1 cellular context compared by ENCODE assay signal in the genomic region with DNA sequence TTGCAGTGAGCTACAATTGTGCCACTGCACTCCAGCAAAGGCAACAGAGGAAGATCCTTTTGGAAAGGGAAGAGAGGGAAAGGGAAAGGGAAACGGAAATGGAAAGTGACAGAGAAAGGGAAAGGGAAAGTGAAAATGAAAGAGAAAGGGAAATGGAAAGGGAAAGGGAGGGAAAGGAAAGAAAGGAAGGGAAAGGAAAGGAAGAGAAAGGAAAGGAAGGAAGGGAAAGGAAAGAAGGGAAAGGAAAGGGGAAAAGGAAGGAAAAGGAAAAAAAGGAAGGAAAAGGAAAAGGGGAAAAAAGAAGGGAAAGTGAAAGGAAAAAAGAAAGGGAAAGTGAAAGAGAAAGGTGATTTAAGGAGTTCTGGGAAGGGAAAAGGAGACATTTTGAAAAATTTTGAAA.
TF ChIP-seq lines count a peak whose summit lies in the region.

No MANE protein-coding gene starts in this region.

TF ChIP-seq in K562, 482 proteins besides CTCF, POLR2A, EP300 and RAD21 (continued from another document and continues in another):
- TF ChIP-seq, protein P1, sequence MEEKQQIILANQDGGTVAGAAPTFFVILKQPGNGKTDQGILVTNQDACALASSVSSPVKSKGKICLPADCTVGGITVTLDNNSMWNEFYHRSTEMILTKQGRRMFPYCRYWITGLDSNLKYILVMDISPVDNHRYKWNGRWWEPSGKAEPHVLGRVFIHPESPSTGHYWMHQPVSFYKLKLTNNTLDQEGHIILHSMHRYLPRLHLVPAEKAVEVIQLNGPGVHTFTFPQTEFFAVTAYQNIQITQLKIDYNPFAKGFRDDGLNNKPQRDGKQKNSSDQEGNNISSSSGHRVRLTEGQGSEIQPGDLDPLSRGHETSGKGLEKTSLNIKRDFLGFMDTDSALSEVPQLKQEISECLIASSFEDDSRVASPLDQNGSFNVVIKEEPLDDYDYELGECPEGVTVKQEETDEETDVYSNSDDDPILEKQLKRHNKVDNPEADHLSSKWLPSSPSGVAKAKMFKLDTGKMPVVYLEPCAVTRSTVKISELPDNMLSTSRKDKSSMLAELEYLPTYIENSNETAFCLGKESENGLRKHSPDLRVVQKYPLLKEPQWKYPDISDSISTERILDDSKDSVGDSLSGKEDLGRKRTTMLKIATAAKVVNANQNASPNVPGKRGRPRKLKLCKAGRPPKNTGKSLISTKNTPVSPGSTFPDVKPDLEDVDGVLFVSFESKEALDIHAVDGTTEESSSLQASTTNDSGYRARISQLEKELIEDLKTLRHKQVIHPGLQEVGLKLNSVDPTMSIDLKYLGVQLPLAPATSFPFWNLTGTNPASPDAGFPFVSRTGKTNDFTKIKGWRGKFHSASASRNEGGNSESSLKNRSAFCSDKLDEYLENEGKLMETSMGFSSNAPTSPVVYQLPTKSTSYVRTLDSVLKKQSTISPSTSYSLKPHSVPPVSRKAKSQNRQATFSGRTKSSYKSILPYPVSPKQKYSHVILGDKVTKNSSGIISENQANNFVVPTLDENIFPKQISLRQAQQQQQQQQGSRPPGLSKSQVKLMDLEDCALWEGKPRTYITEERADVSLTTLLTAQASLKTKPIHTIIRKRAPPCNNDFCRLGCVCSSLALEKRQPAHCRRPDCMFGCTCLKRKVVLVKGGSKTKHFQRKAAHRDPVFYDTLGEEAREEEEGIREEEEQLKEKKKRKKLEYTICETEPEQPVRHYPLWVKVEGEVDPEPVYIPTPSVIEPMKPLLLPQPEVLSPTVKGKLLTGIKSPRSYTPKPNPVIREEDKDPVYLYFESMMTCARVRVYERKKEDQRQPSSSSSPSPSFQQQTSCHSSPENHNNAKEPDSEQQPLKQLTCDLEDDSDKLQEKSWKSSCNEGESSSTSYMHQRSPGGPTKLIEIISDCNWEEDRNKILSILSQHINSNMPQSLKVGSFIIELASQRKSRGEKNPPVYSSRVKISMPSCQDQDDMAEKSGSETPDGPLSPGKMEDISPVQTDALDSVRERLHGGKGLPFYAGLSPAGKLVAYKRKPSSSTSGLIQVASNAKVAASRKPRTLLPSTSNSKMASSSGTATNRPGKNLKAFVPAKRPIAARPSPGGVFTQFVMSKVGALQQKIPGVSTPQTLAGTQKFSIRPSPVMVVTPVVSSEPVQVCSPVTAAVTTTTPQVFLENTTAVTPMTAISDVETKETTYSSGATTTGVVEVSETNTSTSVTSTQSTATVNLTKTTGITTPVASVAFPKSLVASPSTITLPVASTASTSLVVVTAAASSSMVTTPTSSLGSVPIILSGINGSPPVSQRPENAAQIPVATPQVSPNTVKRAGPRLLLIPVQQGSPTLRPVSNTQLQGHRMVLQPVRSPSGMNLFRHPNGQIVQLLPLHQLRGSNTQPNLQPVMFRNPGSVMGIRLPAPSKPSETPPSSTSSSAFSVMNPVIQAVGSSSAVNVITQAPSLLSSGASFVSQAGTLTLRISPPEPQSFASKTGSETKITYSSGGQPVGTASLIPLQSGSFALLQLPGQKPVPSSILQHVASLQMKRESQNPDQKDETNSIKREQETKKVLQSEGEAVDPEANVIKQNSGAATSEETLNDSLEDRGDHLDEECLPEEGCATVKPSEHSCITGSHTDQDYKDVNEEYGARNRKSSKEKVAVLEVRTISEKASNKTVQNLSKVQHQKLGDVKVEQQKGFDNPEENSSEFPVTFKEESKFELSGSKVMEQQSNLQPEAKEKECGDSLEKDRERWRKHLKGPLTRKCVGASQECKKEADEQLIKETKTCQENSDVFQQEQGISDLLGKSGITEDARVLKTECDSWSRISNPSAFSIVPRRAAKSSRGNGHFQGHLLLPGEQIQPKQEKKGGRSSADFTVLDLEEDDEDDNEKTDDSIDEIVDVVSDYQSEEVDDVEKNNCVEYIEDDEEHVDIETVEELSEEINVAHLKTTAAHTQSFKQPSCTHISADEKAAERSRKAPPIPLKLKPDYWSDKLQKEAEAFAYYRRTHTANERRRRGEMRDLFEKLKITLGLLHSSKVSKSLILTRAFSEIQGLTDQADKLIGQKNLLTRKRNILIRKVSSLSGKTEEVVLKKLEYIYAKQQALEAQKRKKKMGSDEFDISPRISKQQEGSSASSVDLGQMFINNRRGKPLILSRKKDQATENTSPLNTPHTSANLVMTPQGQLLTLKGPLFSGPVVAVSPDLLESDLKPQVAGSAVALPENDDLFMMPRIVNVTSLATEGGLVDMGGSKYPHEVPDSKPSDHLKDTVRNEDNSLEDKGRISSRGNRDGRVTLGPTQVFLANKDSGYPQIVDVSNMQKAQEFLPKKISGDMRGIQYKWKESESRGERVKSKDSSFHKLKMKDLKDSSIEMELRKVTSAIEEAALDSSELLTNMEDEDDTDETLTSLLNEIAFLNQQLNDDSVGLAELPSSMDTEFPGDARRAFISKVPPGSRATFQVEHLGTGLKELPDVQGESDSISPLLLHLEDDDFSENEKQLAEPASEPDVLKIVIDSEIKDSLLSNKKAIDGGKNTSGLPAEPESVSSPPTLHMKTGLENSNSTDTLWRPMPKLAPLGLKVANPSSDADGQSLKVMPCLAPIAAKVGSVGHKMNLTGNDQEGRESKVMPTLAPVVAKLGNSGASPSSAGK (IDR thresholded peaks at IDR 0.05) = no peak
- TF ChIP-seq ZBTB8A (IDR thresholded peaks at IDR 0.05; ENCODE audit: partially characterized antibody) = no peak
- TF ChIP-seq, protein P2, sequence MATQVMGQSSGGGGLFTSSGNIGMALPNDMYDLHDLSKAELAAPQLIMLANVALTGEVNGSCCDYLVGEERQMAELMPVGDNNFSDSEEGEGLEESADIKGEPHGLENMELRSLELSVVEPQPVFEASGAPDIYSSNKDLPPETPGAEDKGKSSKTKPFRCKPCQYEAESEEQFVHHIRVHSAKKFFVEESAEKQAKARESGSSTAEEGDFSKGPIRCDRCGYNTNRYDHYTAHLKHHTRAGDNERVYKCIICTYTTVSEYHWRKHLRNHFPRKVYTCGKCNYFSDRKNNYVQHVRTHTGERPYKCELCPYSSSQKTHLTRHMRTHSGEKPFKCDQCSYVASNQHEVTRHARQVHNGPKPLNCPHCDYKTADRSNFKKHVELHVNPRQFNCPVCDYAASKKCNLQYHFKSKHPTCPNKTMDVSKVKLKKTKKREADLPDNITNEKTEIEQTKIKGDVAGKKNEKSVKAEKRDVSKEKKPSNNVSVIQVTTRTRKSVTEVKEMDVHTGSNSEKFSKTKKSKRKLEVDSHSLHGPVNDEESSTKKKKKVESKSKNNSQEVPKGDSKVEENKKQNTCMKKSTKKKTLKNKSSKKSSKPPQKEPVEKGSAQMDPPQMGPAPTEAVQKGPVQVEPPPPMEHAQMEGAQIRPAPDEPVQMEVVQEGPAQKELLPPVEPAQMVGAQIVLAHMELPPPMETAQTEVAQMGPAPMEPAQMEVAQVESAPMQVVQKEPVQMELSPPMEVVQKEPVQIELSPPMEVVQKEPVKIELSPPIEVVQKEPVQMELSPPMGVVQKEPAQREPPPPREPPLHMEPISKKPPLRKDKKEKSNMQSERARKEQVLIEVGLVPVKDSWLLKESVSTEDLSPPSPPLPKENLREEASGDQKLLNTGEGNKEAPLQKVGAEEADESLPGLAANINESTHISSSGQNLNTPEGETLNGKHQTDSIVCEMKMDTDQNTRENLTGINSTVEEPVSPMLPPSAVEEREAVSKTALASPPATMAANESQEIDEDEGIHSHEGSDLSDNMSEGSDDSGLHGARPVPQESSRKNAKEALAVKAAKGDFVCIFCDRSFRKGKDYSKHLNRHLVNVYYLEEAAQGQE (CRISPR knock-in tag; IDR thresholded peaks at IDR 0.05; ENCODE audit: low read depth) = no peak
- no peak for TF ChIP-seq ZFP30 (CRISPR knock-in tag; IDR thresholded peaks at IDR 0.05; ENCODE audit: borderline replicate concordance)
- TF ChIP-seq STAG1 (CRISPR knock-in tag; IDR thresholded peaks at IDR 0.05; ENCODE audit: borderline replicate concordance) = no peak
- no peak for TF ChIP-seq CCNT2 (IDR thresholded peaks at IDR 0.05; ENCODE audit: borderline replicate concordance, extremely low read depth, insufficient read length, low read depth, low read length)
- no peak for TF ChIP-seq HNRNPH1 (optimal IDR thresholded peaks at IDR 0.05; ENCODE audit: low read depth, low read length)
- TF ChIP-seq GTF2A2 (tag; IDR thresholded peaks at IDR 0.05) = no peak
- TF ChIP-seq THRAP3 (IDR thresholded peaks at IDR 0.05; ENCODE audit: borderline replicate concordance) = peak; percentile 100
- TF ChIP-seq, protein P3, sequence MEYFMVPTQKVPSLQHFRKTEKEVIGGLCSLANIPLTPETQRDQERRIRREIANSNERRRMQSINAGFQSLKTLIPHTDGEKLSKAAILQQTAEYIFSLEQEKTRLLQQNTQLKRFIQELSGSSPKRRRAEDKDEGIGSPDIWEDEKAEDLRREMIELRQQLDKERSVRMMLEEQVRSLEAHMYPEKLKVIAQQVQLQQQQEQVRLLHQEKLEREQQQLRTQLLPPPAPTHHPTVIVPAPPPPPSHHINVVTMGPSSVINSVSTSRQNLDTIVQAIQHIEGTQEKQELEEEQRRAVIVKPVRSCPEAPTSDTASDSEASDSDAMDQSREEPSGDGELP (CRISPR knock-in tag; IDR thresholded peaks at IDR 0.05; ENCODE audit: borderline replicate concordance) = no peak
- TF ChIP-seq MAFK (IDR thresholded peaks at IDR 0.05; ENCODE audit: low read length) = no peak
- TF ChIP-seq ZKSCAN8 (CRISPR knock-in tag; IDR thresholded peaks at IDR 0.05) = no peak
- TF ChIP-seq ATF7 (IDR thresholded peaks at IDR 0.05) = no peak
- no peak; the same call in 1 of the 2 replicates for TF ChIP-seq SPI1 (IDR thresholded peaks at IDR 0.05; ENCODE audit: borderline replicate concordance, low read depth, low read length)
- TF ChIP-seq, protein P4, sequence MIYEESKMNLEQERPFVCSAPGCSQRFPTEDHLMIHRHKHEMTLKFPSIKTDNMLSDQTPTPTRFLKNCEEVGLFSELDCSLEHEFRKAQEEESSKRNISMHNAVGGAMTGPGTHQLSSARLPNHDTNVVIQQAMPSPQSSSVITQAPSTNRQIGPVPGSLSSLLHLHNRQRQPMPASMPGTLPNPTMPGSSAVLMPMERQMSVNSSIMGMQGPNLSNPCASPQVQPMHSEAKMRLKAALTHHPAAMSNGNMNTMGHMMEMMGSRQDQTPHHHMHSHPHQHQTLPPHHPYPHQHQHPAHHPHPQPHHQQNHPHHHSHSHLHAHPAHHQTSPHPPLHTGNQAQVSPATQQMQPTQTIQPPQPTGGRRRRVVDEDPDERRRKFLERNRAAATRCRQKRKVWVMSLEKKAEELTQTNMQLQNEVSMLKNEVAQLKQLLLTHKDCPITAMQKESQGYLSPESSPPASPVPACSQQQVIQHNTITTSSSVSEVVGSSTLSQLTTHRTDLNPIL (CRISPR knock-in tag; IDR thresholded peaks at IDR 0.05) = no peak
- no peak for TF ChIP-seq NR2C2 (CRISPR knock-in tag; IDR thresholded peaks at IDR 0.05)
- TF ChIP-seq NR2C2 (tag; IDR thresholded peaks at IDR 0.05) = peak; percentile 17; the same call in 1 of the 2 replicates
- peak; percentile 98 for TF ChIP-seq SMARCA5 (IDR thresholded peaks at IDR 0.05)
- TF ChIP-seq ZNF121 (CRISPR knock-in tag; conservative IDR thresholded peaks at IDR 0.05) = no peak
- TF ChIP-seq TAF15 (IDR thresholded peaks at IDR 0.05; ENCODE audit: low read depth, low read length) = no peak
- TF ChIP-seq, protein P5, sequence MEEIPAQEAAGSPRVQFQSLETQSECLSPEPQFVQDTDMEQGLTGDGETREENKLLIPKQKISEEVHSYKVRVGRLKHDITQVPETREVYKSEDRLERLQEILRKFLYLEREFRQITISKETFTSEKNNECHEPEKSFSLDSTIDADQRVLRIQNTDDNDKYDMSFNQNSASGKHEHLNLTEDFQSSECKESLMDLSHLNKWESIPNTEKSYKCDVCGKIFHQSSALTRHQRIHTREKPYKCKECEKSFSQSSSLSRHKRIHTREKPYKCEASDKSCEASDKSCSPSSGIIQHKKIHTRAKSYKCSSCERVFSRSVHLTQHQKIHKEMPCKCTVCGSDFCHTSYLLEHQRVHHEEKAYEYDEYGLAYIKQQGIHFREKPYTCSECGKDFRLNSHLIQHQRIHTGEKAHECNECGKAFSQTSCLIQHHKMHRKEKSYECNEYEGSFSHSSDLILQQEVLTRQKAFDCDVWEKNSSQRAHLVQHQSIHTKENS (CRISPR knock-in tag; IDR thresholded peaks at IDR 0.05) = no peak
- no peak for TF ChIP-seq MBD2 (IDR thresholded peaks at IDR 0.05; ENCODE audit: borderline replicate concordance, low read depth)
- no peak for TF ChIP-seq TEAD2 (tag; IDR thresholded peaks at IDR 0.05)
- TF ChIP-seq, protein P6, sequence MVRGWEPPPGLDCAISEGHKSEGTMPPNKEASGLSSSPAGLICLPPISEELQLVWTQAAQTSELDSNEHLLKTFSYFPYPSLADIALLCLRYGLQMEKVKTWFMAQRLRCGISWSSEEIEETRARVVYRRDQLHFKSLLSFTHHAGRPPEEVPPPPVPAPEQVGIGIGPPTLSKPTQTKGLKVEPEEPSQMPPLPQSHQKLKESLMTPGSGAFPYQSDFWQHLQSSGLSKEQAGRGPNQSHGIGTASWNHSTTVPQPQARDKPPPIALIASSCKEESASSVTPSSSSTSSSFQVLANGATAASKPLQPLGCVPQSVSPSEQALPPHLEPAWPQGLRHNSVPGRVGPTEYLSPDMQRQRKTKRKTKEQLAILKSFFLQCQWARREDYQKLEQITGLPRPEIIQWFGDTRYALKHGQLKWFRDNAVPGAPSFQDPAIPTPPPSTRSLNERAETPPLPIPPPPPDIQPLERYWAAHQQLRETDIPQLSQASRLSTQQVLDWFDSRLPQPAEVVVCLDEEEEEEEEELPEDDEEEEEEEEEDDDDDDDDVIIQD (CRISPR knock-in tag; IDR thresholded peaks at IDR 0.05) = no peak
- TF ChIP-seq WHSC1 (IDR thresholded peaks at IDR 0.05; ENCODE audit: low read length) = no peak
- peak; percentile 29; the same call in 1 of the 2 replicates for TF ChIP-seq NCOR1 (IDR thresholded peaks at IDR 0.05)
- TF ChIP-seq, protein P7, sequence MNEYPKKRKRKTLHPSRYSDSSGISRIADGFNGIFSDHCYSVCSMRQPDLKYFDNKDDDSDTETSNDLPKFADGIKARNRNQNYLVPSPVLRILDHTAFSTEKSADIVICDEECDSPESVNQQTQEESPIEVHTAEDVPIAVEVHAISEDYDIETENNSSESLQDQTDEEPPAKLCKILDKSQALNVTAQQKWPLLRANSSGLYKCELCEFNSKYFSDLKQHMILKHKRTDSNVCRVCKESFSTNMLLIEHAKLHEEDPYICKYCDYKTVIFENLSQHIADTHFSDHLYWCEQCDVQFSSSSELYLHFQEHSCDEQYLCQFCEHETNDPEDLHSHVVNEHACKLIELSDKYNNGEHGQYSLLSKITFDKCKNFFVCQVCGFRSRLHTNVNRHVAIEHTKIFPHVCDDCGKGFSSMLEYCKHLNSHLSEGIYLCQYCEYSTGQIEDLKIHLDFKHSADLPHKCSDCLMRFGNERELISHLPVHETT (CRISPR knock-in tag; conservative IDR thresholded peaks at IDR 0.05 in 1 of 2, IDR thresholded peaks at IDR 0.05 in 1 of 2) = no peak
- no peak for TF ChIP-seq NR4A1 (CRISPR knock-in tag; IDR thresholded peaks at IDR 0.05)
- TF ChIP-seq NR4A1 (tag; IDR thresholded peaks at IDR 0.05) = no peak
- TF ChIP-seq GATA2 (CRISPR knock-in tag; IDR thresholded peaks at IDR 0.05) = no peak
- TF ChIP-seq RBM14 (IDR thresholded peaks at IDR 0.05; ENCODE audit: borderline replicate concordance, insufficient read depth, low read depth, low read length) = no peak
- TF ChIP-seq ZNF143 (CRISPR knock-in tag; IDR thresholded peaks at IDR 0.05) = no peak
- no peak for TF ChIP-seq TCF3 (CRISPR knock-in tag; IDR thresholded peaks at IDR 0.05)
- TF ChIP-seq RCOR1 (IDR thresholded peaks at IDR 0.05; ENCODE audit: borderline replicate concordance in 1 of 2, low read depth in 2 of 2, low read length in 2 of 2) = no peak
